In the genomic region with DNA sequence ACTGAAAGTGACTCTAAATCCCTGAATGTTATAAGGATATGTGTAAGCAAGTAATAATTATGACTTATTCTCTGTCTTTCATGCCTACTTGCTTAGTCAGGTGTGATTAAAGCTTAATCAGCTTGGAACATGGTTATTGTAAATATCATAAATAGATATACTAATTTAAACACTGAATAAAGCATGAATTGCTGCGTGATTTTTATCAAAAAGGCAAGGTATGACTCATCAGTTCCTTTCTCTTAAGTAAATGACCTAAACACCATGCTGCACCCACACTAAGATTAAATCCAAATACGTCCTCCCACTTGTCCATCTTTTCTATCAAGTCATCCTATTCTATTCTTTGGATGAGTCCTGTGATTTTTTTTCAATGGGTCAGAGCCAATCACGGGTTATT, we compare ENCODE assay signal across 12 cellular contexts.
DNase-seq lines count a peak whose midpoint lies in the region; ATAC-seq and TF ChIP-seq lines count a peak whose summit lies in the region.
"Had no signal": no experiment of that assay in that cellular context is flagged by ENCODE, and none has a peak within 500 bp of the region (broad histone marks: within the 10 kb centered on the region; RNA-seq: fewer than 3 reads in every experiment).

No MANE protein-coding gene starts in this region.

- no peaks in the 10 kb centered on the region for H3K9me2 ChIP-seq in PC-3 (replicated peaks; ENCODE audit: low read length)

- H3K27ac ChIP-seq in HEK293 (ENCODE audit: extremely low read depth, low read depth, low read length) (no peak overlapping the region), PC-3 (ENCODE audit: low read length) (peak overlapping the region; percentile 99), epithelial cell of prostate (peak overlapping the region; percentile 98)
- H3K27ac ChIP-seq: thoracic aorta had no signal

- CTCF ChIA-PET in HEK293 (lab: Yijun Ruan, JAX) (interaction anchor here (1.3 kb wide), 1 partner anchor 31 kb away, joined by 5 read pairs; no protein-coding TSS in a partner anchor), PC-3 (lab: Charles Lee) (interaction anchor here (0.6 kb wide), 1 partner anchor 94 kb away, joined by 3 read pairs; no protein-coding TSS in a partner anchor)

- TF ChIP-seq CTCF in HEK293 (tag by site-specific recombination; IDR thresholded peaks at IDR 0.05) (no peak), PC-3 (conservative IDR thresholded peaks at IDR 0.05; ENCODE audit: low read depth, low read length) (no peak)

- DNase-seq in PC-3, result peak; percentile 96
- peak; percentile 97 for DNase-seq in epithelial cell of prostate (ENCODE audit: low read depth, low spot score)
- peak; percentile 61 for DNase-seq in skeletal muscle cell (ENCODE audit: low read depth)
- no peak for DNase-seq in NCI-H128 (lab: John Stamatoyannopoulos, UW; ENCODE audit: unreplicated experiment)
- DNase-seq in hypothalamus (lab: John Stamatoyannopoulos, UW), result no peak
- DNase-seq: Karpas-422, NCI-H2029 treated with DMSO at 0.1 percent for 48 hours, right cardiac atrium, T1000 had no signal

- peaks cover 15% of the 10 kb centered on the region for H3K4me1 ChIP-seq in HEK293 (ENCODE audit: control insufficient read depth, insufficient read depth, low read length)
- H3K4me1 ChIP-seq in PC-3 (ENCODE audit: insufficient read depth, low read length), result peaks cover 76% of the 10 kb centered on the region

- H3K4me3 ChIP-seq in HEK293 (ENCODE audit: low read depth, low read length), result no peak overlapping the region; the same call in 1 of the 2 replicates
- peak overlapping the region; percentile 52 for H3K4me3 ChIP-seq in PC-3 (ENCODE audit: low read length)
- peak overlapping the region; percentile 8 for H3K4me3 ChIP-seq in skeletal muscle cell (ENCODE audit: low read depth, low read length)
- H3K4me3 ChIP-seq: thoracic aorta had no signal

- H3K9me3 ChIP-seq in HEK293 (ENCODE audit: control insufficient read depth, insufficient read depth, low read depth, low read length), result no peaks in the 10 kb centered on the region
- no peaks in the 10 kb centered on the region for H3K9me3 ChIP-seq in PC-3 (ENCODE audit: low read length)
- H3K9me3 ChIP-seq: thoracic aorta had no signal

- H3K36me3 ChIP-seq in HEK293 (ENCODE audit: control insufficient read depth in 2 of 2, insufficient read depth in 1 of 2, low read length in 2 of 2), result no peaks in the 10 kb centered on the region
- H3K36me3 ChIP-seq in PC-3 (ENCODE audit: low read depth, low read length), result no peaks in the 10 kb centered on the region
- H3K36me3 ChIP-seq: thoracic aorta had no signal

- no TSS peak for BruUV-seq in PC-3 (replicated peaks; lab: Mats Ljungman, UMichigan)

- intact Hi-C loops in PC-3 (cut with micrococcal nuclease), result loop anchor here (2.0 to 5.0 kb wide), 4 partner anchors 61 to 117 kb away; no protein-coding TSS in a partner anchor

- peaks cover 71% of the 10 kb centered on the region for H3K79me2 ChIP-seq in PC-3 (ENCODE audit: low read length)

- peak; percentile 64 for ATAC-seq in PC-3
- ATAC-seq in HG03280 (IDR thresholded peaks at IDR 0.05; ENCODE audit: unreplicated experiment), result no peak
- ATAC-seq: right cardiac atrium had no signal

- POLR2A ChIA-PET in HEK293 (lab: Yijun Ruan, JAX), result no interaction called here
- POLR2A ChIA-PET in PC-3 (lab: Charles Lee; ENCODE audit: unreplicated experiment), result interaction anchor here (0.5 to 0.6 kb wide), 2 partner anchors 76 to 212 kb away, joined by 3 to 7 read pairs; no protein-coding TSS in a partner anchor

- H3K9ac ChIP-seq in PC-3 (ENCODE audit: low read length), result peak overlapping the region; percentile 95

- no peaks in the 10 kb centered on the region for H3K27me3 ChIP-seq in PC-3 (ENCODE audit: low read length)

- no peaks in the 10 kb centered on the region for H4K20me1 ChIP-seq in PC-3 (ENCODE audit: low read length)

- peak overlapping the region; percentile 91 for H3K4me2 ChIP-seq in PC-3 (ENCODE audit: low read length)

- peaks cover 3% of the 10 kb centered on the region for H3F3A ChIP-seq in PC-3 (ENCODE audit: low read length, unreplicated experiment)

- H2AFZ ChIP-seq in PC-3 (ENCODE audit: low read length), result no peak overlapping the region

TF ChIP-seq in HEK293, 187 proteins besides CTCF, POLR2A, EP300 and RAD21:
- peak; percentile 36; the same call in 1 of the 2 replicates for TF ChIP-seq ZFHX2 (tag by site-specific recombination; conservative IDR thresholded peaks at IDR 0.05)
- TF ChIP-seq, protein P1, sequence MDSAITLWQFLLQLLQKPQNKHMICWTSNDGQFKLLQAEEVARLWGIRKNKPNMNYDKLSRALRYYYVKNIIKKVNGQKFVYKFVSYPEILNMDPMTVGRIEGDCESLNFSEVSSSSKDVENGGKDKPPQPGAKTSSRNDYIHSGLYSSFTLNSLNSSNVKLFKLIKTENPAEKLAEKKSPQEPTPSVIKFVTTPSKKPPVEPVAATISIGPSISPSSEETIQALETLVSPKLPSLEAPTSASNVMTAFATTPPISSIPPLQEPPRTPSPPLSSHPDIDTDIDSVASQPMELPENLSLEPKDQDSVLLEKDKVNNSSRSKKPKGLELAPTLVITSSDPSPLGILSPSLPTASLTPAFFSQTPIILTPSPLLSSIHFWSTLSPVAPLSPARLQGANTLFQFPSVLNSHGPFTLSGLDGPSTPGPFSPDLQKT (IDR thresholded peaks at IDR 0.05; ENCODE audit: borderline replicate concordance, low read depth, low read length), result no peak
TF ChIP-seq in HEK293: peak in this region for 1.

Comparison
In these comparisons a context has a peak if more than half of its experiments do, and no peak if none do; other contexts are left out.
1. DNase-seq: peak in PC-3 (single experiment), epithelial cell of prostate (single experiment) and skeletal muscle cell (single experiment); none in NCI-H128 (single experiment) and hypothalamus (0 of 51).